ENCODE assay signal across 13 cellular contexts in genomic region chr6:170308761-170309160, GRCh38. TPM values are rescaled to one million over a fixed set of nuclear protein-coding genes. Genes with fewer than 3 reads are reported as not detected.
DNase-seq lines count a peak whose midpoint lies in the region; TF ChIP-seq lines count a peak whose summit lies in the region.
"Had no signal": no experiment of that assay in that cellular context is flagged by ENCODE, and none has a peak within 500 bp of the region (broad histone marks: within the 10 kb centered on the region; RNA-seq: fewer than 3 reads in every experiment).

No MANE protein-coding gene starts in this region.

- no peaks in the 10 kb centered on the region for H3K9me3 Mint-ChIP-seq in activated CD4-positive, alpha-beta T cell treated with anti-CD3 and anti-CD28 coated beads, Interleukin-2, amount 10 ng/mL, durations not matched to agents 7 days and 5 days
- H3K9me3 Mint-ChIP-seq in osteocyte (ENCODE audit: unreplicated experiment), result no peaks in the 10 kb centered on the region

- in situ Hi-C loops in mammary epithelial cell (cut with MboI; ENCODE audit: low sequenced_read_pairs in 2 of 2), result no loop called here

- WGBS in mammary epithelial cell (ENCODE audit: low coverage, missing lambda C conversion rate), result 100% methylated on average over 1 of the region's 1 CpG

- peak overlapping the region; percentile 95 for H3K9ac ChIP-seq in Loucy (ENCODE audit: low read depth, low read length, poor library complexity, severe bottlenecking)
- H3K9ac ChIP-seq in mammary epithelial cell (ENCODE audit: insufficient read depth, low read length), result no peak overlapping the region

- peaks cover 70% of the 10 kb centered on the region for H3K4me1 ChIP-seq in Loucy (ENCODE audit: insufficient read depth, low read length, poor library complexity, severe bottlenecking)
- H3K4me1 ChIP-seq in mammary epithelial cell (ENCODE audit: insufficient read depth, low read length), result peaks cover 22% of the 10 kb centered on the region
- H3K4me1 ChIP-seq in PC-9 (replicated peaks; ENCODE audit: insufficient read depth), result peaks cover 15% of the 10 kb centered on the region
- H3K4me1 ChIP-seq: SJCRH30 had no signal

- H3F3A ChIP-seq in Loucy (ENCODE audit: low read depth) (no peaks in the 10 kb centered on the region), PC-9 (ENCODE audit: insufficient read depth, low read depth) (no peaks in the 10 kb centered on the region)

- no peak overlapping the region for H3K27ac ChIP-seq in mammary epithelial cell (ENCODE audit: insufficient read depth, low read depth, low read length)
- H3K27ac ChIP-seq in PC-9, result no peak overlapping the region
- H3K27ac ChIP-seq: SJCRH30, thoracic aorta had no signal

- H3K4me1 Mint-ChIP-seq in activated CD4-positive, alpha-beta T cell treated with anti-CD3 and anti-CD28 coated beads, Interleukin-2, amount 10 ng/mL, durations not matched to agents 7 days and 5 days, result peaks cover 53% of the 10 kb centered on the region
- H3K4me1 Mint-ChIP-seq in osteocyte (ENCODE audit: unreplicated experiment), result peaks cover 29% of the 10 kb centered on the region

- intact Hi-C loops in mammary epithelial cell (cut with micrococcal nuclease), result loop anchor here (5.0 to 10.0 kb wide), 4 partner anchors 209 to 584 kb away; partner anchors contain the start of gene PHF10
- intact Hi-C loops in PC-9 (cut with micrococcal nuclease; ENCODE audit: unreplicated experiment), result no loop called here

- CTCF ChIA-PET in activated CD4-positive, alpha-beta T cell treated with anti-CD3 and anti-CD28 coated beads, Interleukin-2, amount 10 ng/mL, durations not matched to agents 7 days and 5 days (lab: Charles Lee), result interaction anchor here (0.7 kb wide), 1 partner anchor 505 kb away, joined by 3 read pairs; no protein-coding TSS in a partner anchor
- CTCF ChIA-PET in mammary epithelial cell (lab: Charles Lee; ENCODE audit: low non-redundant PET), result no interaction called here
- CTCF ChIA-PET in PC-9 (lab: Charles Lee), result no interaction called here

- H3K36me3 ChIP-seq in Loucy (ENCODE audit: insufficient read depth, low read length) (no peaks in the 10 kb centered on the region), mammary epithelial cell (ENCODE audit: insufficient read depth, low read length) (no peaks in the 10 kb centered on the region), PC-9 (ENCODE audit: low read depth) (no peaks in the 10 kb centered on the region)
- H3K36me3 ChIP-seq: thoracic aorta had no signal

- dilution Hi-C loops in mammary epithelial cell (cut with HindIII; ENCODE audit: low sequenced_read_pairs), result no loop called here

- H4K20me1 ChIP-seq in Loucy (ENCODE audit: insufficient read depth, low read length, poor library complexity, severe bottlenecking), result peaks cover 54% of the 10 kb centered on the region
- no peaks in the 10 kb centered on the region for H4K20me1 ChIP-seq in mammary epithelial cell (ENCODE audit: insufficient read depth, low read length)
- H4K20me1 ChIP-seq in PC-9 (ENCODE audit: insufficient read depth), result peaks cover 28% of the 10 kb centered on the region

- H3K4me3 Mint-ChIP-seq in activated CD4-positive, alpha-beta T cell treated with anti-CD3 and anti-CD28 coated beads, Interleukin-2, amount 10 ng/mL, durations not matched to agents 7 days and 5 days, result peak overlapping the region; percentile 15
- peak overlapping the region; percentile 50 for H3K4me3 Mint-ChIP-seq in osteocyte (ENCODE audit: unreplicated experiment)

- peak overlapping the region; percentile 94 for H3K4me3 ChIP-seq in Loucy (ENCODE audit: low read length, poor library complexity, severe bottlenecking)
- H3K4me3 ChIP-seq in mammary epithelial cell (replicated peaks in 1 of 3; ENCODE audit: insufficient read depth in 1 of 3, low read depth in 2 of 3, low read length in 3 of 3), result peak overlapping the region in 1 of 3 experiments; percentile 2
- no peak overlapping the region for H3K4me3 ChIP-seq in PC-9
- H3K4me3 ChIP-seq: SJCRH30, thoracic aorta had no signal

- H3K9me3 ChIP-seq in Loucy (ENCODE audit: insufficient read depth, low read depth, low read length) (no peaks in the 10 kb centered on the region), mammary epithelial cell (replicated peaks; ENCODE audit: insufficient read depth, low read length) (no peaks in the 10 kb centered on the region), PC-9 (ENCODE audit: insufficient read depth, low read depth) (no peaks in the 10 kb centered on the region)
- H3K9me3 ChIP-seq: SJCRH30, thoracic aorta had no signal

- H3K79me2 ChIP-seq in Loucy (ENCODE audit: insufficient read depth, low read length), result peaks cover 68% of the 10 kb centered on the region
- H3K79me2 ChIP-seq in mammary epithelial cell (ENCODE audit: insufficient read depth, low read length), result peaks cover 74% of the 10 kb centered on the region
- H3K79me2 ChIP-seq in PC-9 (ENCODE audit: low read depth), result peaks cover 62% of the 10 kb centered on the region

- no peaks in the 10 kb centered on the region for H3K9me2 ChIP-seq in Loucy (replicated peaks; ENCODE audit: low read depth, low read length)
- no peaks in the 10 kb centered on the region for H3K9me2 ChIP-seq in PC-9 (ENCODE audit: insufficient read depth)

- no peaks in the 10 kb centered on the region for H3K27me3 ChIP-seq in Loucy (ENCODE audit: insufficient read depth, low read length, poor library complexity, severe bottlenecking)
- H3K27me3 ChIP-seq in mammary epithelial cell (ENCODE audit: insufficient read depth, low read length), result no peaks in the 10 kb centered on the region
- no peaks in the 10 kb centered on the region for H3K27me3 ChIP-seq in PC-9 (ENCODE audit: insufficient read depth, low read depth)
- H3K27me3 ChIP-seq: SJCRH30 had no signal

- peaks cover 9% of the 10 kb centered on the region for H3K27me3 Mint-ChIP-seq in activated CD4-positive, alpha-beta T cell treated with anti-CD3 and anti-CD28 coated beads, Interleukin-2, amount 10 ng/mL, durations not matched to agents 7 days and 5 days
- H3K27me3 Mint-ChIP-seq in osteocyte (ENCODE audit: unreplicated experiment), result peaks cover under 1% of the 10 kb centered on the region

- no peak overlapping the region for H2AFZ ChIP-seq in Loucy (ENCODE audit: low read length)
- H2AFZ ChIP-seq in mammary epithelial cell (ENCODE audit: low read depth, low read length), result no peak overlapping the region
- no peak overlapping the region for H2AFZ ChIP-seq in PC-9

- peaks cover 30% of the 10 kb centered on the region for H3K36me3 Mint-ChIP-seq in activated CD4-positive, alpha-beta T cell treated with anti-CD3 and anti-CD28 coated beads, Interleukin-2, amount 10 ng/mL, durations not matched to agents 7 days and 5 days (ENCODE audit: low read depth)
- H3K36me3 Mint-ChIP-seq in osteocyte (ENCODE audit: unreplicated experiment), result peaks cover 2% of the 10 kb centered on the region

- no peak for TF ChIP-seq CTCF in Loucy (conservative IDR thresholded peaks at IDR 0.05; ENCODE audit: low read length)
- no peak for TF ChIP-seq CTCF in mammary epithelial cell (conservative IDR thresholded peaks at IDR 0.05 in 1 of 2, IDR thresholded peaks at IDR 0.05 in 1 of 2; ENCODE audit: extremely low read depth in 1 of 2, insufficient read depth in 1 of 2, low read depth in 1 of 2, low read length in 2 of 2)
- no peak for TF ChIP-seq CTCF in osteocyte (IDR thresholded peaks at IDR 0.05)
- no peak for TF ChIP-seq CTCF in PC-9 (conservative IDR thresholded peaks at IDR 0.05)

- no peak for DNase-seq in activated CD4-positive, alpha-beta T cell treated with anti-CD3 and anti-CD28 coated beads, Interleukin-2, amount 10 ng/mL, durations not matched to agents 7 days and 5 days
- no peak for DNase-seq in activated CD4-positive, alpha-beta T cell treated with anti-CD3 and anti-CD28 coated beads, Interleukin-2, amount 50 U/mL, for 1 hour
- DNase-seq in mammary epithelial cell (no peak), osteocyte (ENCODE audit: extremely low spot score, unreplicated experiment) (no peak), NCI-H128 (lab: John Stamatoyannopoulos, UW; ENCODE audit: unreplicated experiment) (no peak), PC-9 (no peak), NCI-H510A (lab: John Stamatoyannopoulos, UW) (no peak)
- DNase-seq: activated gamma-delta T cell treated with Interleukin-2 at 50 U/mL for 16 hours, cerebellar nuclear complex, NCI-H2171, SJCRH30 had no signal

- BruUV-seq in mammary epithelial cell (replicated peaks; lab: Mats Ljungman, UMichigan), result no TSS peak
- no TSS peak for BruUV-seq in PC-9 (replicated peaks; lab: Mats Ljungman, UMichigan)

- H3K4me2 ChIP-seq in Loucy (ENCODE audit: low read depth, low read length, poor library complexity, severe bottlenecking) (peak overlapping the region; percentile 80), mammary epithelial cell (ENCODE audit: insufficient read depth, low read depth, low read length) (peak overlapping the region; percentile 48), PC-9 (no peak overlapping the region)

- POLR2A ChIA-PET in activated CD4-positive, alpha-beta T cell treated with anti-CD3 and anti-CD28 coated beads, Interleukin-2, amount 10 ng/mL, durations not matched to agents 7 days and 5 days (lab: Charles Lee), result no interaction called here
- POLR2A ChIA-PET in PC-9 (lab: Charles Lee; ENCODE audit: unreplicated experiment), result no interaction called here

- H3K27ac Mint-ChIP-seq in activated CD4-positive, alpha-beta T cell treated with anti-CD3 and anti-CD28 coated beads, Interleukin-2, amount 10 ng/mL, durations not matched to agents 7 days and 5 days, result peak overlapping the region; percentile 55
- no peak overlapping the region for H3K27ac Mint-ChIP-seq in osteocyte (ENCODE audit: unreplicated experiment)

RNA-seq across cellular contexts. Expression of gene FAM120B, which starts 2.2 kb away (rescaled TPM):
- total RNA-seq in activated CD4-positive, alpha-beta T cell treated with anti-CD3 and anti-CD28 coated beads, Interleukin-2, amount 10 ng/mL, durations not matched to agents 7 days and 5 days, result 10 to 100 TPM; 29.8 to 33.0 TPM
- total RNA-seq in mammary epithelial cell, result 10 to 100 TPM; 27.3 to 29.7 TPM
- polyA plus RNA-seq in mammary epithelial cell, result 11.3 TPM
- 45.2 TPM for polyA minus RNA-seq in mammary epithelial cell
- total RNA-seq in osteocyte, result 34.0 and 36.9 TPM in 2 replicates
- 13.6 and 14.3 TPM in 2 replicates for total RNA-seq in PC-9 (2021)

RNA-seq across cellular contexts. Expression of gene DLL1, which starts 17.9 kb away (rescaled TPM):
- under 1 TPM; 0.55 to 0.58 TPM for total RNA-seq in activated CD4-positive, alpha-beta T cell treated with anti-CD3 and anti-CD28 coated beads, Interleukin-2, amount 10 ng/mL, durations not matched to agents 7 days and 5 days
- total RNA-seq in mammary epithelial cell (10 to 100 TPM; 27.5 to 45.8 TPM), osteocyte (1.6 and 2.6 TPM in 2 replicates), PC-9 (2021) (not detected in 2 replicates)
- polyA plus RNA-seq in mammary epithelial cell, result 10.9 TPM
- polyA minus RNA-seq in mammary epithelial cell, result 8.7 TPM
